ENCODE assay signal across 1 cellular context in genomic region chr1:170415734-170416372, GRCh38.
TF ChIP-seq lines count a peak whose summit lies in the region.

No MANE protein-coding gene starts in this region.

TF ChIP-seq in SK-N-SH, 30 proteins besides CTCF, POLR2A, EP300 and RAD21 (continued from another document):
- TF ChIP-seq MAX (IDR thresholded peaks at IDR 0.05; ENCODE audit: low read depth), result no peak
- no peak for TF ChIP-seq RXRA (IDR thresholded peaks at IDR 0.05; ENCODE audit: borderline replicate concordance, low read depth)
- no peak for TF ChIP-seq YY1 (IDR thresholded peaks at IDR 0.05; ENCODE audit: low read depth)
- no peak for TF ChIP-seq USF1 (IDR thresholded peaks at IDR 0.05; ENCODE audit: borderline replicate concordance, low read depth)
- TF ChIP-seq RFX5 (IDR thresholded peaks at IDR 0.05; ENCODE audit: low read length), result no peak
- no peak for TF ChIP-seq MEF2A (IDR thresholded peaks at IDR 0.05; ENCODE audit: borderline replicate concordance, low read depth)
- TF ChIP-seq NFIC (IDR thresholded peaks at IDR 0.05; ENCODE audit: borderline replicate concordance), result no peak
- no peak for TF ChIP-seq IRF3 (IDR thresholded peaks at IDR 0.05; ENCODE audit: low read depth, low read length)
